10 cellular contexts compared by ENCODE assay signal in the genomic region with DNA sequence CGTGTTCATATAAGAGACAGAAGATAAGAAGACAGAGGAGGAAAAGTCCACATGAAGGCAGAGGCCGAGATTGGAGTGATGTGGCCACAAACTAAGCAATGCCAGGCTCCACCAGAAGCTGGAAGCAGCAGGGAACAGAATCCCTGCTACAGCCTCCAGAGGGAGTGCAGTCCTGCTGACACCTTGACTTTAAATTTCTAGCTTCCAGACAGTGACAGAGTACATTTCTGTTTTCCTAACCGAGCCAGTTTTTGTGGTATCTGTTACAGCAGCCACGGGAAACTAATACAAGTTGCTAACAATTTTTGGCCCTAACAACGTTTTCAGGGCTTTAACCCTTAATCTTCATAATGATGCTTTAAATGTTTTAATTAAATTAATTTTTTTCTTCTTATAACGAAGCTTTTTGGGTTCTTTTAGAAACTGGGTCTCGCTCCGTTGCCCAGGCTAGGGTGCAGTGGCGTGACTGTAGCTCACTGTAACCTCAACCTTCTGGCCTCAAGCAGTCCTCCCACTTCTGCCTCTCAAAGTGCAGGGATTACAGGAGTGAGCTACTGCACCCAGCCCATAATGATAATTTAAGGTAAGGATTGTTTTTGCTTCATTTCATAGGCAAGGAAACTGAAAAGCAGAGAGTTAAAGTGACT.
A peak's percentile ranks its signal among the peaks of the same experiment; 100 is the strongest.
DNase-seq lines count a peak whose midpoint lies in the region; ATAC-seq, FAIRE-seq and TF ChIP-seq lines count a peak whose summit lies in the region.
"Had no signal": no experiment of that assay in that cellular context is flagged by ENCODE, and none has a peak within 500 bp of the region (broad histone marks: within the 10 kb centered on the region; RNA-seq: fewer than 3 reads in every experiment).

No MANE protein-coding gene starts in this region.

- H3K27ac ChIP-seq in endothelial cell of umbilical vein (ENCODE audit: insufficient read depth, low read depth, low read length): no peak overlapping the region
- H3K27ac ChIP-seq: coronary artery had no signal

- no peak overlapping the region for H3K4me3 ChIP-seq in GM12864 (ENCODE audit: low read depth, low read length)
- H3K4me3 ChIP-seq in endothelial cell of umbilical vein (replicated peaks in 1 of 3; ENCODE audit: insufficient read depth in 1 of 3, low read depth in 1 of 3, low read length in 3 of 3): no peak overlapping the region
- H3K4me3 ChIP-seq: coronary artery had no signal

- dilution Hi-C loops in endothelial cell of umbilical vein (cut with MboI; ENCODE audit: extremely low pct_ligation_motif_present, low sequenced_read_pairs): no loop called here

- CTCF ChIA-PET in endothelial cell of umbilical vein (lab: Charles Lee): interaction anchor here (0.8 to 2.0 kb wide), 5 partner anchors 32 to 834 kb away, joined by 3 to 24 read pairs (median 4); no protein-coding TSS in a partner anchor
- CTCF ChIA-PET in activated CD4-positive, alpha-beta T cell treated with anti-CD3 and anti-CD28 coated beads, Interleukin-2, amount 10 ng/mL, durations not matched to agents 7 days and 5 days (lab: Charles Lee): interaction anchor here (0.6 to 1.6 kb wide), 2 partner anchors 14 to 26 kb away, joined by 3 to 5 read pairs; no protein-coding TSS in a partner anchor

- H2AFZ ChIP-seq in endothelial cell of umbilical vein (ENCODE audit: low read depth, low read length): no peak overlapping the region

- no peaks in the 10 kb centered on the region for H4K20me1 ChIP-seq in endothelial cell of umbilical vein (replicated peaks; ENCODE audit: control insufficient read depth, extremely low read depth, insufficient read depth, low read length)

- H3K9me3 Mint-ChIP-seq in nephron progenitor cell: peaks cover 4% of the 10 kb centered on the region
- peaks cover 11% of the 10 kb centered on the region for H3K9me3 Mint-ChIP-seq in activated CD4-positive, alpha-beta T cell treated with anti-CD3 and anti-CD28 coated beads, Interleukin-2, amount 10 ng/mL, durations not matched to agents 7 days and 5 days

- H3K9me3 ChIP-seq in endothelial cell of umbilical vein (replicated peaks; ENCODE audit: control insufficient read depth, insufficient read depth, low read length): no peaks in the 10 kb centered on the region

- H3K27me3 Mint-ChIP-seq in nephron progenitor cell (ENCODE audit: low read depth, poor library complexity): peaks cover 8% of the 10 kb centered on the region
- no peaks in the 10 kb centered on the region for H3K27me3 Mint-ChIP-seq in activated CD4-positive, alpha-beta T cell treated with anti-CD3 and anti-CD28 coated beads, Interleukin-2, amount 10 ng/mL, durations not matched to agents 7 days and 5 days

- no TSS peak for BruUV-seq in endothelial cell of umbilical vein (replicated peaks; lab: Mats Ljungman, UMichigan)

- POLR2A ChIA-PET in endothelial cell of umbilical vein (lab: Charles Lee): no interaction called here
- POLR2A ChIA-PET in activated CD4-positive, alpha-beta T cell treated with anti-CD3 and anti-CD28 coated beads, Interleukin-2, amount 10 ng/mL, durations not matched to agents 7 days and 5 days (lab: Charles Lee): no interaction called here

- in situ Hi-C loops in GM13976 (cut with MboI; ENCODE audit: low sequenced_read_pairs, unreplicated experiment): no loop called here

- no peak for ATAC-seq in HG02623 (IDR thresholded peaks at IDR 0.05; ENCODE audit: unreplicated experiment)

- H3K27ac Mint-ChIP-seq in nephron progenitor cell: no peak overlapping the region
- H3K27ac Mint-ChIP-seq in activated CD4-positive, alpha-beta T cell treated with anti-CD3 and anti-CD28 coated beads, Interleukin-2, amount 10 ng/mL, durations not matched to agents 7 days and 5 days: no peak overlapping the region

- no peak overlapping the region for H3K4me2 ChIP-seq in endothelial cell of umbilical vein (ENCODE audit: insufficient read depth, low read length)

- H3K4me1 ChIP-seq in endothelial cell of umbilical vein (ENCODE audit: control insufficient read depth, extremely low read depth, insufficient read depth, low read length): no peaks in the 10 kb centered on the region

- H3K4me1 Mint-ChIP-seq in nephron progenitor cell: peaks cover 20% of the 10 kb centered on the region
- H3K4me1 Mint-ChIP-seq in activated CD4-positive, alpha-beta T cell treated with anti-CD3 and anti-CD28 coated beads, Interleukin-2, amount 10 ng/mL, durations not matched to agents 7 days and 5 days: peaks cover 39% of the 10 kb centered on the region

- no peaks in the 10 kb centered on the region for H3K36me3 Mint-ChIP-seq in nephron progenitor cell (ENCODE audit: low read depth)
- H3K36me3 Mint-ChIP-seq in activated CD4-positive, alpha-beta T cell treated with anti-CD3 and anti-CD28 coated beads, Interleukin-2, amount 10 ng/mL, durations not matched to agents 7 days and 5 days (ENCODE audit: low read depth): peaks cover 1% of the 10 kb centered on the region

- no peak overlapping the region for H3K9ac ChIP-seq in endothelial cell of umbilical vein (replicated peaks; ENCODE audit: extremely low read depth, insufficient read depth, low read length)

- H3K4me3 Mint-ChIP-seq in nephron progenitor cell: no peak overlapping the region
- no peak overlapping the region for H3K4me3 Mint-ChIP-seq in activated CD4-positive, alpha-beta T cell treated with anti-CD3 and anti-CD28 coated beads, Interleukin-2, amount 10 ng/mL, durations not matched to agents 7 days and 5 days

- no peak for FAIRE-seq in endothelial cell of umbilical vein (lab: Jason Lieb, UNC)

- TF ChIP-seq CTCF in GM12864 (IDR thresholded peaks at IDR 0.05; ENCODE audit: low read depth, low read length, missing control alignments) (peak; percentile 27), endothelial cell of umbilical vein (IDR thresholded peaks at IDR 0.05; ENCODE audit: extremely low read depth in 1 of 2, insufficient read depth in 1 of 2, low read depth in 1 of 2, low read length in 2 of 2) (peak in 1 of 2 donors; percentile 34), nephron progenitor cell (IDR thresholded peaks at IDR 0.05) (peak; percentile 5), GM13976 (IDR thresholded peaks at IDR 0.05; ENCODE audit: borderline replicate concordance, control extremely low read depth, extremely low read depth, insufficient read depth, missing control alignments) (no peak)

- H3K36me3 ChIP-seq in endothelial cell of umbilical vein (ENCODE audit: control insufficient read depth in 2 of 2, extremely low read depth in 1 of 2, insufficient read depth in 2 of 2, low read length in 2 of 2): no peaks in the 10 kb centered on the region

- DNase-seq in GM12864 (ENCODE audit: low read depth) (no peak), NCI-H69 (lab: John Stamatoyannopoulos, UW) (peak; percentile 5), endothelial cell of umbilical vein (ENCODE audit: low read depth, low spot score) (peak; percentile 6), nephron progenitor cell (no peak), GM13976 (ENCODE audit: low spot score) (no peak)
- DNase-seq in activated CD4-positive, alpha-beta T cell treated with anti-CD3 and anti-CD28 coated beads, Interleukin-2, amount 50 U/mL, for 48 hours: no peak
- DNase-seq in activated CD4-positive, alpha-beta T cell treated with anti-CD3 and anti-CD28 coated beads, Interleukin-2, amount 10 ng/mL, durations not matched to agents 7 days and 5 days: no peak
- DNase-seq: activated CD8-positive, alpha-beta memory T cell treated with anti-CD3 and anti-CD28 coated beads, Interleukin-2, amount 50 U/mL, for 4 hours had no signal

- intact Hi-C loops in endothelial cell of umbilical vein (cut with micrococcal nuclease): no loop called here

- H3K79me2 ChIP-seq in endothelial cell of umbilical vein (ENCODE audit: control insufficient read depth, insufficient read depth, low read length): no peaks in the 10 kb centered on the region

- no peak for TF ChIP-seq POLR2A in endothelial cell of umbilical vein (IDR thresholded peaks at IDR 0.05; ENCODE audit: low read depth, low read length)

- H3K9me1 ChIP-seq in endothelial cell of umbilical vein (replicated peaks; ENCODE audit: control insufficient read depth, extremely low read depth, insufficient read depth, low read length): no peaks in the 10 kb centered on the region

- no peaks in the 10 kb centered on the region for H3K27me3 ChIP-seq in endothelial cell of umbilical vein (ENCODE audit: control insufficient read depth in 2 of 2, insufficient read depth in 2 of 2, low read length in 2 of 2)

TF ChIP-seq in endothelial cell of umbilical vein, 7 proteins besides CTCF, POLR2A, EP300 and RAD21:
- TF ChIP-seq JUN (IDR thresholded peaks at IDR 0.05; ENCODE audit: borderline replicate concordance, insufficient read depth, insufficient read length, low read depth): no peak
- no peak for TF ChIP-seq MAX (IDR thresholded peaks at IDR 0.05; ENCODE audit: insufficient read depth, insufficient read length)
- TF ChIP-seq EZH2 (IDR thresholded peaks at IDR 0.05; ENCODE audit: borderline replicate concordance, low read depth, low read length, severe bottlenecking): no peak
- no peak for TF ChIP-seq GATA2 (IDR thresholded peaks at IDR 0.05; ENCODE audit: insufficient read depth, insufficient read length, low read depth, low read length)
- TF ChIP-seq MYC (IDR thresholded peaks at IDR 0.05; ENCODE audit: low read depth, low read length): no peak

Comparison
In these comparisons a context has a peak if more than half of its experiments do, and no peak if none do; other contexts are left out.
1. DNase-seq: peak in NCI-H69 (single experiment) and endothelial cell of umbilical vein (single experiment); none in GM12864 (single experiment), nephron progenitor cell (single experiment), activated CD4-positive, alpha-beta T cell treated with anti-CD3 and anti-CD28 coated beads, Interleukin-2, amount 50 U/mL, for 48 hours (0 of 2), activated CD4-positive, alpha-beta T cell treated with anti-CD3 and anti-CD28 coated beads, Interleukin-2, amount 10 ng/mL, durations not matched to agents 7 days and 5 days (single experiment) and GM13976 (single experiment).